31 cellular contexts compared by ENCODE assay signal in the genomic region with DNA sequence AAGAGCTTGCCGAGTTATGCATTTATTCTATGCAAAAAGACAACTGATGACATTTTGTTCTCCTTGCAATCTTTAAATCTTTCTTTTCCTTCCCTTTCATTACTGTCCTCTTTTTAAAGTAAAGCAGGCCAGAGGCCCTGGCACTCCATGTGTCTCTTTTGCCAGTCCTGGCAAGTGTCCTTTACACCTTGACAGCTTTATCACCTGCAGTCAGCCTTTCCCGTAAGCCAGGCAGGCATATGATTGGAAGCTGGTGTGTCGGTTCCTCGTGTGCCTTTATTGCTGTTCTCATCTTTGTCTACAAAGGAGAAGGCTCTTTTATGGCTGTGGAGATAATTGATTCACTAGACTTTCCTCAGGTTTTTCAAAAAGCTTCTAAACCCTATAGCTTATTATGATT.
"Had no signal": no experiment of that assay in that cellular context is flagged by ENCODE, and none has a peak within 500 bp of the region (broad histone marks: within the 10 kb centered on the region; RNA-seq: fewer than 3 reads in every experiment).

No MANE protein-coding gene starts in this region.

- ATAC-seq: activated CD8-positive, alpha-beta memory T cell treated with anti-CD3 and anti-CD28 coated beads, Interleukin-2, amount 10 ng/mL, durations not matched to agents 7 days and 5 days; activated naive CD8-positive, alpha-beta T cell treated with anti-CD3 and anti-CD28 coated beads, Interleukin-2, amount 50 U/mL, for 24 hours; PC-3 had no signal

- DNase-seq: activated CD4-positive, alpha-beta memory T cell treated with anti-CD3 and anti-CD28 coated beads, Interleukin-2, amount 10 ng/mL, durations not matched to agents 7 days and 5 days; activated CD4-positive, alpha-beta T cell treated with anti-CD3 and anti-CD28 coated beads for 1 hour; activated CD4-positive, alpha-beta T cell treated with anti-CD3 and anti-CD28 coated beads for 48 hours; activated CD4-positive, CD25-positive, alpha-beta regulatory T cell; activated CD8-positive, alpha-beta memory T cell treated with anti-CD3 and anti-CD28 coated beads for 24 hours; activated CD8-positive, alpha-beta memory T cell treated with anti-CD3 and anti-CD28 coated beads, Interleukin-2, amount 10 ng/mL, durations not matched to agents 7 days and 5 days; activated CD8-positive, alpha-beta memory T cell treated with anti-CD3 and anti-CD28 coated beads, Interleukin-2, amount 50 U/mL, for 48 hours; activated effector memory CD4-positive, alpha-beta T cell treated with Interleukin-2 at 50 U/mL for 16 hours; activated naive CD4-positive, alpha-beta T cell treated with anti-CD3 and anti-CD28 coated beads, Interleukin-2, amount 10 ng/mL, durations not matched to agents 7 days and 5 days; activated naive CD8-positive, alpha-beta T cell treated with anti-CD3 and anti-CD28 coated beads, Interleukin-2, amount 50 U/mL, for 24 hours; activated T-cell treated with anti-CD3 and anti-CD28 coated beads, Interleukin-2, amount 50 U/mL, for 48 hours; anterior cingulate cortex; central memory CD4-positive, alpha-beta T cell; Karpas-422; KBM-7; NCI-H1105; NCI-H1436; NCI-H1694; NCI-H1930; NCI-H2081 treated with DMSO at 0.1 percent for 48 hours; NCI-H2171; NCI-H510A; NCI-H69; NCI-H82; NK-92 treated with Interleukin-12 subunit alpha and Interleukin-12 subunit beta, amount 100 ng/mL, for 24 hours; PC-3; Peyer's patch; RPMI8226; SIG-M5; T1000; WERI-Rb-1 had no signal

- H3K4me1 ChIP-seq: Peyer's patch had no signal

- H3K9me3 ChIP-seq: Peyer's patch had no signal

- H3K27me3 ChIP-seq: Peyer's patch had no signal

- H3K27ac ChIP-seq: Peyer's patch, WERI-Rb-1 had no signal

- H3K4me3 ChIP-seq: Peyer's patch had no signal

- H3K36me3 ChIP-seq: Peyer's patch, WERI-Rb-1 had no signal
